Comparison of ENCODE assay signal across 1 cellular context in the genomic region with DNA sequence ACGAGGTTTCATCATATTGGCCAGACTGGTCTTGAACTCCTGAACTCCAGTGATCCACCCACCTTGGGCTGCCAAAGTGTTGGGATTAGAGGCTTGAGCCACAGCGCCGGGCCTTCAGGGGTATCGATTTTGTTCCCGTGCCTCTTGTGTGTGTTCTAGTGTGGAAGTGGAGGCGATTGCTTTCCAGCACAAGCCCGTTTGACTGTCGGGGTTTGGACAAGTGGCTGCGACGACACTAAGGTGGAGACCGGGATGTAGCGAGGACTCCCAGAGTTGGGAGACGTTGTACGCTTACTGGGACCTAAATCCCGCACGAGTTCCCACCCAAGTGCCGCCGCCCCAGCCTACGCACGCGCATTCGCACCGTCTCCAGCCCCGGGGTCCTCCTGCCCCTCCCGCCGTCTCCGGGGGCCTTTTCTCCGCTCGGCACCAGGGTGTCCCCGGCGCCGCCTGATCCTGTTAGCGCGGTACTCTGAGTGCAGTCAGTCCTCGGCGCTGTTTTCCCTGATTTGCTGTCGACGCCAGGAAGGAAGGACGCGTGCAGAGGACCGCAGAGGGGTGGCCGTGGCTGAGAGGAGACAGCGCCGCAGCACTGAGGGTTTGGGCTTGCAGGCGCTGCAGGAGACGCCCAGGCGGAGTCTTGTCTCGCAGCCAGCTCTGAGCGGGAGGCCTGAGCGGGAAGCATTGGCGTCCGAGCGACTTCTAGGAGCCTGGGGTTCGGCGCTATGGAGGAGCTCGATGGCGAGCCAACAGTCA.
TF ChIP-seq lines count a peak whose summit lies in the region.

A gene with protein sequence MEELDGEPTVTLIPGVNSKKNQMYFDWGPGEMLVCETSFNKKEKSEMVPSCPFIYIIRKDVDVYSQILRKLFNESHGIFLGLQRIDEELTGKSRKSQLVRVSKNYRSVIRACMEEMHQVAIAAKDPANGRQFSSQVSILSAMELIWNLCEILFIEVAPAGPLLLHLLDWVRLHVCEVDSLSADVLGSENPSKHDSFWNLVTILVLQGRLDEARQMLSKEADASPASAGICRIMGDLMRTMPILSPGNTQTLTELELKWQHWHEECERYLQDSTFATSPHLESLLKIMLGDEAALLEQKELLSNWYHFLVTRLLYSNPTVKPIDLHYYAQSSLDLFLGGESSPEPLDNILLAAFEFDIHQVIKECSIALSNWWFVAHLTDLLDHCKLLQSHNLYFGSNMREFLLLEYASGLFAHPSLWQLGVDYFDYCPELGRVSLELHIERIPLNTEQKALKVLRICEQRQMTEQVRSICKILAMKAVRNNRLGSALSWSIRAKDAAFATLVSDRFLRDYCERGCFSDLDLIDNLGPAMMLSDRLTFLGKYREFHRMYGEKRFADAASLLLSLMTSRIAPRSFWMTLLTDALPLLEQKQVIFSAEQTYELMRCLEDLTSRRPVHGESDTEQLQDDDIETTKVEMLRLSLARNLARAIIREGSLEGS (plus strand): TSS at position 643 of the 756 bp plus-strand sequence. CDS start 83 bp downstream, at position 726.

TF ChIP-seq in HepG2, 621 proteins besides CTCF, POLR2A, EP300 and RAD21 (continued from another document and continues in another):
- TF ChIP-seq ZNF362 (CRISPR knock-in tag; IDR thresholded peaks at IDR 0.05; ENCODE audit: borderline replicate concordance) (peak; percentile 35), MBD4 (IDR thresholded peaks at IDR 0.05; ENCODE audit: borderline replicate concordance, low read length) (no peak), ZZZ3 (CRISPR knock-in tag; IDR thresholded peaks at IDR 0.05; ENCODE audit: borderline replicate concordance) (no peak; the same call in 1 of the 2 replicates), SMC3 (IDR thresholded peaks at IDR 0.05; ENCODE audit: low read length) (no peak), ZBTB40 (IDR thresholded peaks at IDR 0.05) (no peak), ZBTB40 (CRISPR knock-in tag; IDR thresholded peaks at IDR 0.05) (peak; percentile 83), NR2F1 (CRISPR knock-in tag; IDR thresholded peaks at IDR 0.05) (no peak), ZNF790 (CRISPR knock-in tag; IDR thresholded peaks at IDR 0.05; ENCODE audit: borderline replicate concordance) (peak; percentile 75; the same call in 1 of the 2 replicates), SRF (IDR thresholded peaks at IDR 0.05; ENCODE audit: low read depth, low read length) (0 out of 2 replicates have a peak, but pooled peaks have one; percentile 4), ATM (IDR thresholded peaks at IDR 0.05; ENCODE audit: borderline replicate concordance) (no peak), ZNF234 (CRISPR knock-in tag; conservative IDR thresholded peaks at IDR 0.05) (peak; percentile 88), ZNF569 (CRISPR knock-in tag; IDR thresholded peaks at IDR 0.05; ENCODE audit: borderline replicate concordance) (peak; percentile 86; the same call in 1 of the 2 replicates), EED (CRISPR knock-in tag; IDR thresholded peaks at IDR 0.05) (peak; percentile 85), SAP130 (CRISPR knock-in tag; IDR thresholded peaks at IDR 0.05; ENCODE audit: low read depth) (peak; percentile 93), SOX6 (IDR thresholded peaks at IDR 0.05) (no peak), SOX6 (CRISPR knock-in tag; IDR thresholded peaks at IDR 0.05) (peak; percentile 82), ZNF607 (CRISPR knock-in tag; IDR thresholded peaks at IDR 0.05; ENCODE audit: borderline replicate concordance) (0 out of 2 replicates have a peak, but pooled peaks have one; percentile 46), ZNF12 (CRISPR knock-in tag; IDR thresholded peaks at IDR 0.05) (peak; percentile 45; the same call in 1 of the 2 replicates), IRX3 (CRISPR knock-in tag; IDR thresholded peaks at IDR 0.05; ENCODE audit: borderline replicate concordance, low read depth) (no peak), PHF21A (CRISPR knock-in tag; IDR thresholded peaks at IDR 0.05) (peak; percentile 70), ZFP91 (CRISPR knock-in tag; IDR thresholded peaks at IDR 0.05; ENCODE audit: borderline replicate concordance) (peak; percentile 95), ZHX1 (CRISPR knock-in tag; IDR thresholded peaks at IDR 0.05; ENCODE audit: low read depth) (0 out of 2 replicates have a peak, but pooled peaks have one; percentile 12), KDM2A (CRISPR knock-in tag; IDR thresholded peaks at IDR 0.05; ENCODE audit: borderline replicate concordance, low read depth) (peak; percentile 91), REPIN1 (CRISPR knock-in tag; IDR thresholded peaks at IDR 0.05; ENCODE audit: borderline replicate concordance, low read depth) (peak; percentile 95), BORCS8-MEF2B (CRISPR knock-in tag; IDR thresholded peaks at IDR 0.05) (peak; percentile 91), FOXP1 (IDR thresholded peaks at IDR 0.05) (no peak), FOXP1 (CRISPR knock-in tag; IDR thresholded peaks at IDR 0.05) (no peak), SP2 (CRISPR knock-in tag; IDR thresholded peaks at IDR 0.05) (no peak; the same call in 1 of the 2 replicates), NR2F2 (IDR thresholded peaks at IDR 0.05; ENCODE audit: borderline replicate concordance, low read depth) (peak; percentile 59; the same call in 1 of the 2 replicates), RARA (CRISPR knock-in tag; IDR thresholded peaks at IDR 0.05) (peak; percentile 39), HOXA5 (CRISPR knock-in tag; IDR thresholded peaks at IDR 0.05) (peak; percentile 84; the same call in 1 of the 2 replicates), KAT2B (IDR thresholded peaks at IDR 0.05; ENCODE audit: borderline replicate concordance, low read depth, low read length) (peak; percentile 21; the same call in 1 of the 2 replicates), PPARG (CRISPR knock-in tag; conservative IDR thresholded peaks at IDR 0.05) (no peak; the same call in 1 of the 2 replicates), HOXA3 (CRISPR knock-in tag; IDR thresholded peaks at IDR 0.05) (peak; percentile 82; the same call in 1 of the 2 replicates)
- TF ChIP-seq, protein P1, sequence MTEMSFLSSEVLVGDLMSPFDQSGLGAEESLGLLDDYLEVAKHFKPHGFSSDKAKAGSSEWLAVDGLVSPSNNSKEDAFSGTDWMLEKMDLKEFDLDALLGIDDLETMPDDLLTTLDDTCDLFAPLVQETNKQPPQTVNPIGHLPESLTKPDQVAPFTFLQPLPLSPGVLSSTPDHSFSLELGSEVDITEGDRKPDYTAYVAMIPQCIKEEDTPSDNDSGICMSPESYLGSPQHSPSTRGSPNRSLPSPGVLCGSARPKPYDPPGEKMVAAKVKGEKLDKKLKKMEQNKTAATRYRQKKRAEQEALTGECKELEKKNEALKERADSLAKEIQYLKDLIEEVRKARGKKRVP (CRISPR knock-in tag; IDR thresholded peaks at IDR 0.05): peak in 1 of 2 experiments; percentile 78; a peak in 1 of 4 replicates
- TF ChIP-seq, protein P2, sequence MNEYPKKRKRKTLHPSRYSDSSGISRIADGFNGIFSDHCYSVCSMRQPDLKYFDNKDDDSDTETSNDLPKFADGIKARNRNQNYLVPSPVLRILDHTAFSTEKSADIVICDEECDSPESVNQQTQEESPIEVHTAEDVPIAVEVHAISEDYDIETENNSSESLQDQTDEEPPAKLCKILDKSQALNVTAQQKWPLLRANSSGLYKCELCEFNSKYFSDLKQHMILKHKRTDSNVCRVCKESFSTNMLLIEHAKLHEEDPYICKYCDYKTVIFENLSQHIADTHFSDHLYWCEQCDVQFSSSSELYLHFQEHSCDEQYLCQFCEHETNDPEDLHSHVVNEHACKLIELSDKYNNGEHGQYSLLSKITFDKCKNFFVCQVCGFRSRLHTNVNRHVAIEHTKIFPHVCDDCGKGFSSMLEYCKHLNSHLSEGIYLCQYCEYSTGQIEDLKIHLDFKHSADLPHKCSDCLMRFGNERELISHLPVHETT (CRISPR knock-in tag; conservative IDR thresholded peaks at IDR 0.05): no peak; the same call in 1 of the 2 replicates
